8 cellular contexts compared by ENCODE assay signal in genomic region chr11:74417379-74417804, GRCh38. TPM values are rescaled to one million over a fixed set of nuclear protein-coding genes. Genes with fewer than 3 reads are reported as not detected.
DNase-seq lines count a peak whose midpoint lies in the region; ATAC-seq, FAIRE-seq and TF ChIP-seq lines count a peak whose summit lies in the region.

No MANE protein-coding gene starts in this region.

- H3K4me1 ChIP-seq in kidney (ENCODE audit: control insufficient read depth in 1 of 2, insufficient read depth in 1 of 2, low read depth in 1 of 2, low read length in 2 of 2): peaks cover 2 to 10% of the 10 kb centered on the region in 2 donors
- H3K4me1 ChIP-seq in adrenal gland (replicated peaks in 1 of 2): peaks cover 0 to 12% of the 10 kb centered on the region in 2 donors

- 38 to 69% (median 57%) methylated on average over 1 of the region's 1 CpG for WGBS in adrenal gland, 4 donors

- no peaks in the 10 kb centered on the region for H3K27me3 ChIP-seq in adrenal gland

- H3K4me3 ChIP-seq in kidney (ENCODE audit: low read length in 2 of 2) (no peak overlapping the region), adrenal gland (no peak overlapping the region)

- intact Hi-C loops in kidney (cut with DNase I) (no loop called here), adrenal gland (cut with DNase I) (no loop called here)

- H3K9me3 Mint-ChIP-seq in activated naive CD4-positive, alpha-beta T cell treated with anti-CD3 and anti-CD28 coated beads, Interleukin-2, amount 50 U/mL, for 24 hours: no peaks in the 10 kb centered on the region
- no peaks in the 10 kb centered on the region for H3K9me3 Mint-ChIP-seq in natural killer cell treated with Interleukin-12 subunit alpha and Interleukin-12 subunit beta and Interleukin-15 and Interleukin-18, amount 100 ng/mL, for 72 hours

- FAIRE-seq in kidney (lab: Jason Lieb, UNC): peak; percentile 57
- no peak for FAIRE-seq in urothelium cell line (lab: Jason Lieb, UNC)

- ATAC-seq in T-helper 17 cell: peak; percentile 86
- ATAC-seq in natural killer cell treated with Interleukin-12 subunit alpha and Interleukin-12 subunit beta and Interleukin-15 and Interleukin-18, amount 100 ng/mL, for 72 hours: no peak

- H3K36me3 ChIP-seq in kidney (ENCODE audit: control insufficient read depth in 1 of 2, insufficient read depth in 2 of 2, low read length in 2 of 2) (no peaks in the 10 kb centered on the region), adrenal gland (replicated peaks in 1 of 2) (no peaks in the 10 kb centered on the region)

- TF ChIP-seq POLR2A in adrenal gland (IDR thresholded peaks at IDR 0.05): no peak

- peak overlapping the region; percentile 95 for H3K27ac Mint-ChIP-seq in activated naive CD4-positive, alpha-beta T cell treated with anti-CD3 and anti-CD28 coated beads, Interleukin-2, amount 50 U/mL, for 24 hours
- peak overlapping the region; percentile 88 for H3K27ac Mint-ChIP-seq in T-helper 17 cell
- H3K27ac Mint-ChIP-seq in natural killer cell treated with Interleukin-12 subunit alpha and Interleukin-12 subunit beta and Interleukin-15 and Interleukin-18, amount 100 ng/mL, for 72 hours: no peak overlapping the region

- H3K4me3 Mint-ChIP-seq in activated naive CD4-positive, alpha-beta T cell treated with anti-CD3 and anti-CD28 coated beads, Interleukin-2, amount 50 U/mL, for 24 hours: peak overlapping the region; percentile 51
- H3K4me3 Mint-ChIP-seq in T-helper 17 cell: peak overlapping the region; percentile 49
- no peak overlapping the region for H3K4me3 Mint-ChIP-seq in natural killer cell treated with Interleukin-12 subunit alpha and Interleukin-12 subunit beta and Interleukin-15 and Interleukin-18, amount 100 ng/mL, for 72 hours

- DNase-seq in activated naive CD4-positive, alpha-beta T cell (lab: John Stamatoyannopoulos, UW): no peak
- DNase-seq in T-helper 17 cell (no peak), kidney (no peak), urothelium cell line (ENCODE audit: low spot score) (peak; percentile 17), substantia nigra (lab: John Stamatoyannopoulos, UW) (no peak), adrenal gland (no peak)
- no peak for DNase-seq in natural killer cell treated with Interleukin-12 subunit alpha and Interleukin-12 subunit beta and Interleukin-15 and Interleukin-18, amount 100 ng/mL, for 72 hours (ENCODE audit: low spot score)

- H3K27ac ChIP-seq in kidney (ENCODE audit: low read depth in 2 of 2, low read length in 2 of 2): peak overlapping the region; percentile 0 to 47
- no peak overlapping the region for H3K27ac ChIP-seq in substantia nigra (ENCODE audit: low read depth, low read length, poor library complexity, severe bottlenecking)
- H3K27ac ChIP-seq in adrenal gland: no peak overlapping the region

- H3K27me3 Mint-ChIP-seq in activated naive CD4-positive, alpha-beta T cell treated with anti-CD3 and anti-CD28 coated beads, Interleukin-2, amount 50 U/mL, for 24 hours: no peaks in the 10 kb centered on the region
- H3K27me3 Mint-ChIP-seq in T-helper 17 cell: peaks cover 14% of the 10 kb centered on the region
- H3K27me3 Mint-ChIP-seq in natural killer cell treated with Interleukin-12 subunit alpha and Interleukin-12 subunit beta and Interleukin-15 and Interleukin-18, amount 100 ng/mL, for 72 hours: peaks cover 14 to 17% of the 10 kb centered on the region in 2 donors

- TF ChIP-seq CTCF in kidney (IDR thresholded peaks at IDR 0.05; ENCODE audit: borderline replicate concordance, extremely low read depth, insufficient read depth): no peak
- no peak for TF ChIP-seq CTCF in adrenal gland (IDR thresholded peaks at IDR 0.05)

- H3K9me3 ChIP-seq in T-helper 17 cell (ENCODE audit: control insufficient read depth, low read length, poor library complexity, severe bottlenecking) (no peaks in the 10 kb centered on the region), kidney (ENCODE audit: control insufficient read depth in 1 of 2, low read length in 2 of 2) (no peaks in the 10 kb centered on the region), adrenal gland (replicated peaks in 1 of 3) (no peaks in the 10 kb centered on the region)

- H3K9ac ChIP-seq in kidney (ENCODE audit: low read length in 2 of 2): no peak overlapping the region

- H3K4me1 Mint-ChIP-seq in activated naive CD4-positive, alpha-beta T cell treated with anti-CD3 and anti-CD28 coated beads, Interleukin-2, amount 50 U/mL, for 24 hours: peaks cover 47% of the 10 kb centered on the region
- peaks cover 11% of the 10 kb centered on the region for H3K4me1 Mint-ChIP-seq in T-helper 17 cell
- H3K4me1 Mint-ChIP-seq in natural killer cell treated with Interleukin-12 subunit alpha and Interleukin-12 subunit beta and Interleukin-15 and Interleukin-18, amount 100 ng/mL, for 72 hours (ENCODE audit: low read depth in 2 of 2): no peaks in the 10 kb centered on the region

- no peaks in the 10 kb centered on the region for H3K36me3 Mint-ChIP-seq in activated naive CD4-positive, alpha-beta T cell treated with anti-CD3 and anti-CD28 coated beads, Interleukin-2, amount 50 U/mL, for 24 hours
- H3K36me3 Mint-ChIP-seq in T-helper 17 cell (ENCODE audit: low read depth): no peaks in the 10 kb centered on the region
- H3K36me3 Mint-ChIP-seq in natural killer cell treated with Interleukin-12 subunit alpha and Interleukin-12 subunit beta and Interleukin-15 and Interleukin-18, amount 100 ng/mL, for 72 hours: no peaks in the 10 kb centered on the region

RNA-seq across cellular contexts. Expression of gene PGM2L1, which starts 19.2 kb away (rescaled TPM):
- total RNA-seq in T-helper 17 cell (10 to 100 TPM; 10.2 to 10.8 TPM), kidney (11.5 TPM), adrenal gland (10 to 100 TPM in 2 of 8 donors, 1 to 10 TPM in 5, under 1 TPM in 1; 0.54 to 27.8 (median 2.5) TPM)
- polyA plus RNA-seq in kidney (ENCODE audit: insufficient read depth, low read depth, low replicate concordance) (1.0 TPM), adrenal gland (1 to 10 TPM; 1.3 to 2.2 (median 2.0) TPM)
- 1 to 10 TPM; 1.4 to 2.4 TPM for total RNA-seq in natural killer cell treated with Interleukin-12 subunit alpha and Interleukin-12 subunit beta and Interleukin-15 and Interleukin-18, amount 100 ng/mL, for 72 hours

RNA-seq across cellular contexts. Expression of gene KCNE3, which starts 50.0 kb away (rescaled TPM):
- total RNA-seq in T-helper 17 cell: 1 to 10 TPM in 1 of 2 donors, under 1 TPM in 1; 0.40 to 1.6 TPM
- 19.2 TPM for total RNA-seq in kidney
- polyA plus RNA-seq in kidney (ENCODE audit: insufficient read depth, low read depth, low replicate concordance): 15.9 TPM
- under 1 TPM; 0.10 to 0.73 TPM for total RNA-seq in natural killer cell treated with Interleukin-12 subunit alpha and Interleukin-12 subunit beta and Interleukin-15 and Interleukin-18, amount 100 ng/mL, for 72 hours
- total RNA-seq in adrenal gland: 10 to 100 TPM in 1 of 8 donors, 1 to 10 TPM in 7; 4.5 to 12.7 (median 8.0) TPM
- 1 to 10 TPM; 1.1 to 4.7 (median 1.6) TPM for polyA plus RNA-seq in adrenal gland

Comparison
In these comparisons a context has a peak if more than half of its experiments do, and no peak if none do; other contexts are left out.
1. H3K27ac Mint-ChIP-seq: peak in activated naive CD4-positive, alpha-beta T cell treated with anti-CD3 and anti-CD28 coated beads, Interleukin-2, amount 50 U/mL, for 24 hours (single experiment) and T-helper 17 cell (single experiment); none in natural killer cell treated with Interleukin-12 subunit alpha and Interleukin-12 subunit beta and Interleukin-15 and Interleukin-18, amount 100 ng/mL, for 72 hours (0 of 2).
2. H3K27ac ChIP-seq: peak in kidney (2 of 2); none in substantia nigra (single experiment) and adrenal gland (0 of 5).